ENCODE assay signal across 1 cellular context in the genomic region with DNA sequence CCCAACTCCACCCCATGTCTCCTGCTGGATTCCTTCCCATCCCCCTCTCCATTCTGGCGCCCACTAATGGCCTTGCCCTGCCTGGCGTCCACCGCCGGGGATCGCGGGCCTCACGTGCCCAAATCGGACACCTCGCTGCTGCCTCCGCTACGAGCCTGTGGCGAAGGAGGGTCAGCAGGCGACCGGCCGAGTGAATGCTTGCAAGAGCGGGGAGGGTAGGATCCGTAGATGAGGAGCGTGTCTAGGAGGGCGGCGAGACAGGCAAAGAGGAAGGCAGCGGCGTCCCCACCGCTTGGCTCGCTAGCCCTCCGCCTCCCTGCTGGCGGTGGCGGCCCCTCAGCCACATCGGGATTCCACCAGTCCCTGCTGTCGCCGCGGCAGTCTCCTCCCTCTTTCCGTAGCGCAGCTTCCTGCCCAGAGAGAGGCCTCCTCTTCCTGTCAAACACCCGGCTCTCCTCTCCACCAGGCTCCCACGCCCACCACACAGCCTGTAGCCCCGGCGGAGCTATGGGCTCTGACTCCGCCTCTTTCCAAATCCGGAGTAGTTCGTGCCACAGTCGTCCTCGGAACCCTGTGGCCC.
TF ChIP-seq lines count a peak whose summit lies in the region.

A gene (minus strand): TSS at position 387 of the 580 bp plus-strand sequence.

TF ChIP-seq in HCT116, 20 proteins besides CTCF, POLR2A, EP300 and RAD21 (continued from another document):
- TF ChIP-seq, protein P1, sequence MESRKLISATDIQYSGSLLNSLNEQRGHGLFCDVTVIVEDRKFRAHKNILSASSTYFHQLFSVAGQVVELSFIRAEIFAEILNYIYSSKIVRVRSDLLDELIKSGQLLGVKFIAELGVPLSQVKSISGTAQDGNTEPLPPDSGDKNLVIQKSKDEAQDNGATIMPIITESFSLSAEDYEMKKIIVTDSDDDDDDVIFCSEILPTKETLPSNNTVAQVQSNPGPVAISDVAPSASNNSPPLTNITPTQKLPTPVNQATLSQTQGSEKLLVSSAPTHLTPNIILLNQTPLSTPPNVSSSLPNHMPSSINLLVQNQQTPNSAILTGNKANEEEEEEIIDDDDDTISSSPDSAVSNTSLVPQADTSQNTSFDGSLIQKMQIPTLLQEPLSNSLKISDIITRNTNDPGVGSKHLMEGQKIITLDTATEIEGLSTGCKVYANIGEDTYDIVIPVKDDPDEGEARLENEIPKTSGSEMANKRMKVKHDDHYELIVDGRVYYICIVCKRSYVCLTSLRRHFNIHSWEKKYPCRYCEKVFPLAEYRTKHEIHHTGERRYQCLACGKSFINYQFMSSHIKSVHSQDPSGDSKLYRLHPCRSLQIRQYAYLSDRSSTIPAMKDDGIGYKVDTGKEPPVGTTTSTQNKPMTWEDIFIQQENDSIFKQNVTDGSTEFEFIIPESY (IDR thresholded peaks at IDR 0.05; ENCODE audit: extremely low read depth, insufficient replicate concordance, low read length), result no peak
- TF ChIP-seq YY1 (IDR thresholded peaks at IDR 0.05; ENCODE audit: extremely low read depth, insufficient replicate concordance, low read depth, low read length) (no peak), ZFX (IDR thresholded peaks at IDR 0.05) (no peak), POLR2AphosphoS5 (IDR thresholded peaks at IDR 0.05; ENCODE audit: low read depth, low read length) (peak; percentile 77), TCF7L2 (IDR thresholded peaks at IDR 0.05; ENCODE audit: borderline replicate concordance, extremely low read depth, insufficient read depth, insufficient read length) (no peak), ELF1 (IDR thresholded peaks at IDR 0.05; ENCODE audit: borderline replicate concordance, low read depth) (peak; percentile 27; the same call in 1 of the 2 replicates)
- TF ChIP-seq, protein P2, sequence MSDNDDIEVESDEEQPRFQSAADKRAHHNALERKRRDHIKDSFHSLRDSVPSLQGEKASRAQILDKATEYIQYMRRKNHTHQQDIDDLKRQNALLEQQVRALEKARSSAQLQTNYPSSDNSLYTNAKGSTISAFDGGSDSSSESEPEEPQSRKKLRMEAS (IDR thresholded peaks at IDR 0.05), result peak; percentile 40
- TF ChIP-seq, protein P3, sequence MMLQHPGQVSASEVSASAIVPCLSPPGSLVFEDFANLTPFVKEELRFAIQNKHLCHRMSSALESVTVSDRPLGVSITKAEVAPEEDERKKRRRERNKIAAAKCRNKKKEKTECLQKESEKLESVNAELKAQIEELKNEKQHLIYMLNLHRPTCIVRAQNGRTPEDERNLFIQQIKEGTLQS (IDR thresholded peaks at IDR 0.05), result no peak
- TF ChIP-seq, protein P4, sequence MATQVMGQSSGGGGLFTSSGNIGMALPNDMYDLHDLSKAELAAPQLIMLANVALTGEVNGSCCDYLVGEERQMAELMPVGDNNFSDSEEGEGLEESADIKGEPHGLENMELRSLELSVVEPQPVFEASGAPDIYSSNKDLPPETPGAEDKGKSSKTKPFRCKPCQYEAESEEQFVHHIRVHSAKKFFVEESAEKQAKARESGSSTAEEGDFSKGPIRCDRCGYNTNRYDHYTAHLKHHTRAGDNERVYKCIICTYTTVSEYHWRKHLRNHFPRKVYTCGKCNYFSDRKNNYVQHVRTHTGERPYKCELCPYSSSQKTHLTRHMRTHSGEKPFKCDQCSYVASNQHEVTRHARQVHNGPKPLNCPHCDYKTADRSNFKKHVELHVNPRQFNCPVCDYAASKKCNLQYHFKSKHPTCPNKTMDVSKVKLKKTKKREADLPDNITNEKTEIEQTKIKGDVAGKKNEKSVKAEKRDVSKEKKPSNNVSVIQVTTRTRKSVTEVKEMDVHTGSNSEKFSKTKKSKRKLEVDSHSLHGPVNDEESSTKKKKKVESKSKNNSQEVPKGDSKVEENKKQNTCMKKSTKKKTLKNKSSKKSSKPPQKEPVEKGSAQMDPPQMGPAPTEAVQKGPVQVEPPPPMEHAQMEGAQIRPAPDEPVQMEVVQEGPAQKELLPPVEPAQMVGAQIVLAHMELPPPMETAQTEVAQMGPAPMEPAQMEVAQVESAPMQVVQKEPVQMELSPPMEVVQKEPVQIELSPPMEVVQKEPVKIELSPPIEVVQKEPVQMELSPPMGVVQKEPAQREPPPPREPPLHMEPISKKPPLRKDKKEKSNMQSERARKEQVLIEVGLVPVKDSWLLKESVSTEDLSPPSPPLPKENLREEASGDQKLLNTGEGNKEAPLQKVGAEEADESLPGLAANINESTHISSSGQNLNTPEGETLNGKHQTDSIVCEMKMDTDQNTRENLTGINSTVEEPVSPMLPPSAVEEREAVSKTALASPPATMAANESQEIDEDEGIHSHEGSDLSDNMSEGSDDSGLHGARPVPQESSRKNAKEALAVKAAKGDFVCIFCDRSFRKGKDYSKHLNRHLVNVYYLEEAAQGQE (IDR thresholded peaks at IDR 0.05; ENCODE audit: low read depth), result no peak
